24 cellular contexts compared by ENCODE assay signal in genomic region chr14:62156052-62156451, GRCh38.
"Had no signal": no experiment of that assay in that cellular context is flagged by ENCODE, and none has a peak within 500 bp of the region (broad histone marks: within the 10 kb centered on the region; RNA-seq: fewer than 3 reads in every experiment).

No MANE protein-coding gene starts in this region.

- H3K4me1 ChIP-seq: colonic mucosa, esophagus muscularis mucosa, esophagus squamous epithelium, foreskin keratinocyte, gastrocnemius medialis, gastroesophageal sphincter, heart left ventricle, heart right ventricle had no signal

- H3K27ac ChIP-seq: colonic mucosa, coronary artery, dorsolateral prefrontal cortex, epithelial cell of prostate, esophagus muscularis mucosa, esophagus squamous epithelium, foreskin keratinocyte, gastrocnemius medialis, gastroesophageal sphincter, heart left ventricle, heart right ventricle had no signal

- ATAC-seq: effector memory CD8-positive, alpha-beta T cell; esophagus mucosa; foreskin keratinocyte; gastrocnemius medialis; gastroesophageal sphincter; heart left ventricle; heart right ventricle had no signal

- H3K27me3 ChIP-seq: colonic mucosa had no signal

- H3K36me3 ChIP-seq: colonic mucosa, esophagus muscularis mucosa, esophagus squamous epithelium, gastrocnemius medialis, gastroesophageal sphincter, heart left ventricle, heart right ventricle had no signal

- H3K9me3 ChIP-seq: colonic mucosa, esophagus muscularis mucosa, esophagus squamous epithelium, gastrocnemius medialis, gastroesophageal sphincter, heart left ventricle, heart right ventricle had no signal

- DNase-seq: colonic mucosa; cortex of kidney; dermis blood vessel endothelial cell; dorsolateral prefrontal cortex; effector CD4-positive, alpha-beta T cell; effector CD8-positive, alpha-beta T cell; effector memory CD4-positive, alpha-beta T cell; effector memory CD8-positive, alpha-beta T cell; endodermal cell; erythroblast; esophagus squamous epithelium; foreskin fibroblast; foreskin keratinocyte; foreskin melanocyte; gastrocnemius medialis; glutamatergic neuron; head of caudate nucleus; heart left ventricle; heart right ventricle had no signal

- H3K4me3 ChIP-seq: colonic mucosa, coronary artery, dorsolateral prefrontal cortex, esophagus muscularis mucosa, esophagus squamous epithelium, gastrocnemius medialis, gastroesophageal sphincter, heart left ventricle, heart right ventricle had no signal
